Comparison of ENCODE assay signal across 27 cellular contexts in the genomic region with DNA sequence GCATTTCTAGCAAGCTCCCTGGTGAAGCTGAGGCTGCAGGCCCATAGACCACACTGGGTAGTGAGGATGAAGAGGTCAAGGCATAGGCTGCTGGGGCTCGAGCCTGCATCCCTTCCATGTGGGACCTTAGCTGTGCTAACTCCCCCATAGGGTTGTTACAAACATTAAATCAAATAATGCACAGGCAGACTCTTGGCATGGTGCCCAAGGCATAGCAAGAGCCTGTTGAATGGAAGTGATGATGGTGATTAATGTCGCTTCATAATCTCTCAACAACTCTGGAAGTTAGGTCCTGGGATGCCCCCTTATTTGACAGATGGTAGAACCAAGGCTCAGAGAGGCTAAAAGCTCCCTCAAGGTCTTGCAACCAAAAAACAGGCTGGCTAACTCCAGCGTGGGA.
"Had no signal": no experiment of that assay in that cellular context is flagged by ENCODE, and none has a peak within 500 bp of the region (broad histone marks: within the 10 kb centered on the region; RNA-seq: fewer than 3 reads in every experiment).

No MANE protein-coding gene starts in this region.

- H3K4me1 ChIP-seq: left ventricle myocardium inferior, neural progenitor cell, pancreas, prostate gland, stomach, testis, thyroid gland, transverse colon, upper lobe of left lung, vagina had no signal

- H3K36me3 ChIP-seq: left ventricle myocardium inferior, neural progenitor cell, neutrophil, pancreas, prostate gland, stomach, thyroid gland, transverse colon, upper lobe of left lung, vagina had no signal

- ATAC-seq: natural killer cell; pancreas; right cardiac atrium; sciatic nerve; stimulated activated naive B cell treated with anti-CD40 and anti-IgM and Interleukin-4, amounts not matched to agents 10 μg/mL and 1 μg/mL and 100 μg/mL, for 72 hours; stimulated activated naive CD8-positive, alpha-beta T cell treated with anti-CD3 and anti-CD28 coated beads, Interleukin-15, Interleukin-2, amounts not matched to agents 100 U/mL and 50 U/mL, for 24 hours had no signal

- H3K4me1 Mint-ChIP-seq: mesothelial cell of epicardium; naive B cell; natural killer cell; nephron progenitor cell; neural progenitor cell; stimulated activated naive B cell treated with anti-CD40 and anti-IgM and Interleukin-4, amounts not matched to agents 10 μg/mL and 1 μg/mL and 100 μg/mL, for 72 hours had no signal

- H3K27ac Mint-ChIP-seq: mesothelial cell of epicardium; naive B cell; natural killer cell; nephron progenitor cell; neural progenitor cell; stimulated activated naive B cell treated with anti-CD40 and anti-IgM and Interleukin-4, amounts not matched to agents 10 μg/mL and 1 μg/mL and 100 μg/mL, for 72 hours had no signal

- H3K27me3 Mint-ChIP-seq: stimulated activated naive B cell treated with anti-CD40 and anti-IgM and Interleukin-4, amounts not matched to agents 10 μg/mL and 1 μg/mL and 100 μg/mL, for 72 hours had no signal

- H2AFZ ChIP-seq: neural progenitor cell had no signal

- H3K27me3 ChIP-seq: neural progenitor cell, neutrophil, pancreas, testis, thyroid gland, transverse colon, upper lobe of left lung, vagina had no signal

- H3K9ac ChIP-seq: neural progenitor cell had no signal

- H3K27ac ChIP-seq: left ventricle myocardium inferior, neural progenitor cell, neutrophil, pancreas, prostate gland, skin epidermis, stomach, testis, thyroid gland, transverse colon, upper lobe of left lung, vagina had no signal

- H3K4me3 ChIP-seq: left ventricle myocardium inferior, lung, neural progenitor cell, pancreas, prostate gland, skin epidermis, stomach, testis, thyroid gland, transverse colon, upper lobe of left lung, vagina had no signal

- H3K9me3 Mint-ChIP-seq: mesothelial cell of epicardium, nephron progenitor cell had no signal

- H3K9me3 ChIP-seq: neutrophil, pancreas, prostate gland, testis, thyroid gland, transverse colon, upper lobe of left lung, vagina had no signal

- H3K4me2 ChIP-seq: neural progenitor cell had no signal

- FAIRE-seq: pancreas had no signal

- DNase-seq: islet precursor cell; left ventricle myocardium inferior; naive B cell; natural killer cell; nephron progenitor cell; pancreas; retina; right cardiac atrium; stimulated activated CD4-positive, alpha-beta T cell treated with anti-CD3 and anti-CD28 coated beads, Interleukin-12 subunit alpha, Interleukin-12 subunit beta, amount 100 ng/mL, for 4 hours; stimulated activated CD4-positive, alpha-beta T cell treated with anti-CD3 and anti-CD28 coated beads, Interleukin-15, amount 100 ng/mL, for 24 hours; stimulated activated CD4-positive, alpha-beta T cell treated with anti-CD3 and anti-CD28 coated beads, Interleukin-2, amount 100 ng/mL, for 24 hours; stimulated activated CD4-positive, alpha-beta T cell treated with anti-CD3 and anti-CD28 coated beads, Interleukin-4, amount 100 ng/mL, for 1 hour; stimulated activated naive B cell treated with anti-CD40 and anti-IgM and Interleukin-4, amounts not matched to agents 10 μg/mL and 1 μg/mL and 100 μg/mL, for 72 hours; stimulated activated naive CD8-positive, alpha-beta T cell treated with anti-CD3 and anti-CD28 coated beads, Interleukin-15, Interleukin-2, amounts not matched to agents 100 U/mL and 50 U/mL, for 24 hours; stomach; testis; thyroid gland; transverse colon; upper lobe of left lung had no signal

- H3K4me3 Mint-ChIP-seq: mesothelial cell of epicardium, naive B cell, natural killer cell, nephron progenitor cell, neural progenitor cell had no signal

- H3K36me3 Mint-ChIP-seq: mesothelial cell of epicardium; naive B cell; natural killer cell; neural progenitor cell; stimulated activated naive B cell treated with anti-CD40 and anti-IgM and Interleukin-4, amounts not matched to agents 10 μg/mL and 1 μg/mL and 100 μg/mL, for 72 hours had no signal
